Comparison of ENCODE assay signal across 23 cellular contexts in genomic region chr1:193677874-193678273, GRCh38.
"Had no signal": no experiment of that assay in that cellular context is flagged by ENCODE, and none has a peak within 500 bp of the region (broad histone marks: within the 10 kb centered on the region; RNA-seq: fewer than 3 reads in every experiment).

No MANE protein-coding gene starts in this region.

- H3K27me3 ChIP-seq: pancreas, right atrium auricular region, transverse colon had no signal

- H3K4me3 Mint-ChIP-seq: activated CD4-positive, alpha-beta memory T cell treated with anti-CD3 and anti-CD28 coated beads, Interleukin-2, amount 10 ng/mL, durations not matched to agents 7 days and 5 days; brain; dendritic cell treated with granulocyte-macrophage colony-stimulating factor and Interleukin-4, amounts not matched to agents 40 ng/mL and 50 ng/mL, for 4 days; natural killer cell; stimulated activated naive CD8-positive, alpha-beta T cell treated with anti-CD3 and anti-CD28 coated beads, Interleukin-15, Interleukin-2, amounts not matched to agents 100 ng/mL and 50 ng/mL, for 24 hours; T-cell; T-helper 2 cell treated with Interferon-gamma antibody and Interleukin-4, amounts not matched to agents 5 μg/mL and 100 μg/mL, for 36 hours; WTC11 had no signal

- ATAC-seq: esophagus mucosa, left ventricle myocardium superior, natural killer cell, pancreas, psoas muscle, T-cell, WTC11 had no signal

- DNase-seq: activated CD4-positive, alpha-beta memory T cell treated with anti-CD3 and anti-CD28 coated beads, Interleukin-2, amount 10 ng/mL, durations not matched to agents 7 days and 5 days; activated CD4-positive, alpha-beta T cell treated with anti-CD3 and anti-CD28 coated beads for 48 hours; activated naive CD4-positive, alpha-beta T cell treated with Interleukin-2 at 50 U/mL for 16 hours; caudate nucleus; effector CD8-positive, alpha-beta T cell; foreskin melanocyte; hippocampal formation; left ventricle myocardium superior; mammary epithelial cell; midbrain; natural killer cell; pancreas; psoas muscle; stimulated activated CD4-positive, alpha-beta T cell treated with anti-CD3 and anti-CD28 coated beads, Interleukin-4, amount 100 ng/mL, for 24 hours; T-cell; transverse colon had no signal

- H3K9me3 ChIP-seq: pancreas, psoas muscle, right atrium auricular region, transverse colon had no signal

- H3K36me3 Mint-ChIP-seq: brain, natural killer cell, WTC11 had no signal

- H3K9me3 Mint-ChIP-seq: activated CD4-positive, alpha-beta memory T cell treated with anti-CD3 and anti-CD28 coated beads, Interleukin-2, amount 10 ng/mL, durations not matched to agents 7 days and 5 days; brain; natural killer cell; stimulated activated naive CD8-positive, alpha-beta T cell treated with anti-CD3 and anti-CD28 coated beads, Interleukin-15, Interleukin-2, amounts not matched to agents 100 ng/mL and 50 ng/mL, for 24 hours; WTC11 had no signal

- H3K27me3 Mint-ChIP-seq: activated CD4-positive, alpha-beta memory T cell treated with anti-CD3 and anti-CD28 coated beads, Interleukin-2, amount 10 ng/mL, durations not matched to agents 7 days and 5 days; brain; dendritic cell treated with granulocyte-macrophage colony-stimulating factor and Interleukin-4, amounts not matched to agents 40 ng/mL and 50 ng/mL, for 4 days; stimulated activated naive CD8-positive, alpha-beta T cell treated with anti-CD3 and anti-CD28 coated beads, Interleukin-15, Interleukin-2, amounts not matched to agents 100 ng/mL and 50 ng/mL, for 24 hours; T-cell had no signal

- H3K4me1 ChIP-seq: pancreas, psoas muscle, right atrium auricular region had no signal

- H3K36me3 ChIP-seq: pancreas, right atrium auricular region, transverse colon had no signal

- H3K27ac ChIP-seq: pancreas, psoas muscle, right atrium auricular region, transverse colon had no signal

- H3K4me3 ChIP-seq: pancreas, psoas muscle, right atrium auricular region, transverse colon had no signal

- H3K27ac Mint-ChIP-seq: activated CD4-positive, alpha-beta memory T cell treated with anti-CD3 and anti-CD28 coated beads, Interleukin-2, amount 10 ng/mL, durations not matched to agents 7 days and 5 days; brain; dendritic cell treated with granulocyte-macrophage colony-stimulating factor and Interleukin-4, amounts not matched to agents 40 ng/mL and 50 ng/mL, for 4 days; natural killer cell; stimulated activated naive CD8-positive, alpha-beta T cell treated with anti-CD3 and anti-CD28 coated beads, Interleukin-15, Interleukin-2, amounts not matched to agents 100 ng/mL and 50 ng/mL, for 24 hours; T-cell; T-helper 2 cell treated with Interferon-gamma antibody and Interleukin-4, amounts not matched to agents 5 μg/mL and 100 μg/mL, for 36 hours; WTC11 had no signal
